Comparison of ENCODE assay signal across 22 cellular contexts in the genomic region with DNA sequence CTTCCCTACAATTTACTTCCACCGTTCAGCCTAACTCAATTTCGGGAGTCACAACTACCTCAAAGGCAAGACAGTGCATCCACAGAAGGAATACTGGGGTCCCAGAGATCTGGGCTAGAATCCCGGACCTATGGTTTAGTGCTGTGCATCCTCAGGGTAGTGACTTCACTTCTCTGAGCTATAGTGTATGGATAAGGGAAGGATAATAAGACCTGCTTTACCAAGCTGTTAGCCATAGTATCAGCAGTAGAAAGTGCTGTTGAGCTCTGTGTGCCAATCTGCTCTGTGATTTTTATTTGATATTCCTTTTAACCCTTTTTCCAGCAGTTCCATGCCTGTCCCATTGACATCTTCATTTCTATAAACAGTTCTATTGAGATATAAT.
DNase-seq lines count a peak whose midpoint lies in the region; ATAC-seq lines count a peak whose summit lies in the region.
"Had no signal": no experiment of that assay in that cellular context is flagged by ENCODE, and none has a peak within 500 bp of the region (broad histone marks: within the 10 kb centered on the region; RNA-seq: fewer than 3 reads in every experiment).

No MANE protein-coding gene starts in this region.

- peak overlapping the region; percentile 92 for H3K27ac Mint-ChIP-seq in activated CD4-positive, alpha-beta T cell treated with anti-CD3 and anti-CD28 coated beads, Interleukin-2, amount 10 ng/mL, durations not matched to agents 7 days and 5 days
- peak overlapping the region; percentile 76 for H3K27ac Mint-ChIP-seq in activated CD8-positive, alpha-beta T cell treated with anti-CD3 and anti-CD28 coated beads, Interleukin-2, amount 10 ng/mL, durations not matched to agents 7 days and 5 days
- peak overlapping the region; percentile 92 to 100 (median 96) for H3K27ac Mint-ChIP-seq in naive thymus-derived CD4-positive, alpha-beta T cell
- H3K27ac Mint-ChIP-seq: nephron progenitor cell had no signal

- peaks cover 34 to 85% of the 10 kb centered on the region in 2 donors for H3K4me1 ChIP-seq in naive thymus-derived CD4-positive, alpha-beta T cell (ENCODE audit: control insufficient read depth in 2 of 2, insufficient read depth in 2 of 2, low read length in 2 of 2)
- H3K4me1 ChIP-seq: A549, ascending aorta, BE2C, pancreas had no signal

- CTCF ChIA-PET in activated CD4-positive, alpha-beta T cell treated with anti-CD3 and anti-CD28 coated beads, Interleukin-2, amount 10 ng/mL, durations not matched to agents 7 days and 5 days (lab: Charles Lee): interaction anchor here (0.9 to 1.2 kb wide), 5 partner anchors 10 to 177 kb away, joined by 3 to 4 read pairs (median 4); no protein-coding TSS in a partner anchor
- CTCF ChIA-PET in activated CD8-positive, alpha-beta T cell treated with anti-CD3 and anti-CD28 coated beads, Interleukin-2, amount 10 ng/mL, durations not matched to agents 7 days and 5 days (lab: Charles Lee): interaction anchor here (0.9 to 2.7 kb wide), 10 partner anchors 10 to 250 kb away, joined by 3 to 20 read pairs (median 3); no protein-coding TSS in a partner anchor
- CTCF ChIA-PET in naive thymus-derived CD4-positive, alpha-beta T cell (lab: Charles Lee): interaction anchor here (0.5 to 1.7 kb wide), 5 partner anchors 11 to 1040 kb away, joined by 3 to 7 read pairs (median 4); no protein-coding TSS in a partner anchor

- no peaks in the 10 kb centered on the region for H3K36me3 ChIP-seq in naive thymus-derived CD4-positive, alpha-beta T cell (ENCODE audit: control insufficient read depth in 2 of 3, insufficient read depth in 3 of 3, low read length in 3 of 3)
- H3K36me3 ChIP-seq: ascending aorta, BE2C, pancreas had no signal

- H3K27me3 ChIP-seq in naive thymus-derived CD4-positive, alpha-beta T cell (ENCODE audit: control insufficient read depth in 2 of 2, insufficient read depth in 2 of 2, low read length in 2 of 2): no peaks in the 10 kb centered on the region
- H3K27me3 ChIP-seq: ascending aorta, BE2C had no signal

- H3K9me3 Mint-ChIP-seq in activated CD4-positive, alpha-beta T cell treated with anti-CD3 and anti-CD28 coated beads, Interleukin-2, amount 10 ng/mL, durations not matched to agents 7 days and 5 days: peaks cover 4% of the 10 kb centered on the region
- H3K9me3 Mint-ChIP-seq in activated CD8-positive, alpha-beta T cell treated with anti-CD3 and anti-CD28 coated beads, Interleukin-2, amount 10 ng/mL, durations not matched to agents 7 days and 5 days (ENCODE audit: insufficient read depth): peaks cover 5% of the 10 kb centered on the region
- H3K9me3 Mint-ChIP-seq in naive thymus-derived CD4-positive, alpha-beta T cell: peaks cover 0 to 9% (median 0%) of the 10 kb centered on the region in 11 donors
- H3K9me3 Mint-ChIP-seq: nephron progenitor cell had no signal

- POLR2A ChIA-PET in activated CD4-positive, alpha-beta T cell treated with anti-CD3 and anti-CD28 coated beads, Interleukin-2, amount 10 ng/mL, durations not matched to agents 7 days and 5 days (lab: Charles Lee): no interaction called here
- POLR2A ChIA-PET in activated CD8-positive, alpha-beta T cell treated with anti-CD3 and anti-CD28 coated beads, Interleukin-2, amount 10 ng/mL, durations not matched to agents 7 days and 5 days (lab: Charles Lee): interaction anchor here (1.1 to 1.8 kb wide), 4 partner anchors 8 to 250 kb away, joined by 3 to 5 read pairs (median 4); no protein-coding TSS in a partner anchor
- POLR2A ChIA-PET in naive thymus-derived CD4-positive, alpha-beta T cell (lab: Charles Lee): interaction anchor here (0.7 to 3.5 kb wide), 18 partner anchors 8 to 1039 kb away, joined by 3 to 28 read pairs (median 4); no protein-coding TSS in a partner anchor

- peak overlapping the region; percentile 28 for H3K4me3 ChIP-seq in naive thymus-derived CD4-positive, alpha-beta T cell (ENCODE audit: low read length)
- H3K4me3 ChIP-seq: A549, ascending aorta, pancreas had no signal

- intact Hi-C loops in naive thymus-derived CD4-positive, alpha-beta T cell (cut with micrococcal nuclease): loop anchor here (1.0 to 10.0 kb wide), 6 partner anchors 55 to 967 kb away; no protein-coding TSS in a partner anchor

- ATAC-seq in GM18868 (IDR thresholded peaks at IDR 0.05; ENCODE audit: unreplicated experiment): peak; percentile 8
- no peak for ATAC-seq in activated CD8-positive, alpha-beta T cell treated with anti-CD3 and anti-CD28 coated beads, Interleukin-2, amount 10 ng/mL, durations not matched to agents 7 days and 5 days
- ATAC-seq in naive thymus-derived CD4-positive, alpha-beta T cell: no peak
- ATAC-seq in GM19452 (IDR thresholded peaks at IDR 0.05; ENCODE audit: unreplicated experiment): no peak
- no peak for ATAC-seq in GM21529 (IDR thresholded peaks at IDR 0.05; ENCODE audit: unreplicated experiment)
- ATAC-seq: A549, left lobe of liver, pancreas, PC-3, right cardiac atrium had no signal

- no peaks in the 10 kb centered on the region for H3K9me3 ChIP-seq in naive thymus-derived CD4-positive, alpha-beta T cell (ENCODE audit: control insufficient read depth in 2 of 3, low read length in 3 of 3)
- H3K9me3 ChIP-seq: A549, ascending aorta, BE2C, pancreas had no signal

- H3K4me3 Mint-ChIP-seq in activated CD4-positive, alpha-beta T cell treated with anti-CD3 and anti-CD28 coated beads, Interleukin-2, amount 10 ng/mL, durations not matched to agents 7 days and 5 days: no peak overlapping the region
- no peak overlapping the region for H3K4me3 Mint-ChIP-seq in activated CD8-positive, alpha-beta T cell treated with anti-CD3 and anti-CD28 coated beads, Interleukin-2, amount 10 ng/mL, durations not matched to agents 7 days and 5 days
- H3K4me3 Mint-ChIP-seq in naive thymus-derived CD4-positive, alpha-beta T cell: peak overlapping the region; percentile 51 to 85 (median 68)
- H3K4me3 Mint-ChIP-seq: nephron progenitor cell had no signal

- no peaks in the 10 kb centered on the region for H3K27me3 Mint-ChIP-seq in activated CD4-positive, alpha-beta T cell treated with anti-CD3 and anti-CD28 coated beads, Interleukin-2, amount 10 ng/mL, durations not matched to agents 7 days and 5 days
- no peaks in the 10 kb centered on the region for H3K27me3 Mint-ChIP-seq in activated CD8-positive, alpha-beta T cell treated with anti-CD3 and anti-CD28 coated beads, Interleukin-2, amount 10 ng/mL, durations not matched to agents 7 days and 5 days (ENCODE audit: low read depth)
- H3K27me3 Mint-ChIP-seq in naive thymus-derived CD4-positive, alpha-beta T cell: no peaks in the 10 kb centered on the region

- H3K4me1 Mint-ChIP-seq in activated CD4-positive, alpha-beta T cell treated with anti-CD3 and anti-CD28 coated beads, Interleukin-2, amount 10 ng/mL, durations not matched to agents 7 days and 5 days: peaks cover 75% of the 10 kb centered on the region
- peaks cover 63% of the 10 kb centered on the region for H3K4me1 Mint-ChIP-seq in activated CD8-positive, alpha-beta T cell treated with anti-CD3 and anti-CD28 coated beads, Interleukin-2, amount 10 ng/mL, durations not matched to agents 7 days and 5 days (ENCODE audit: low read depth)
- H3K4me1 Mint-ChIP-seq in naive thymus-derived CD4-positive, alpha-beta T cell: peaks cover 44 to 94% (median 85%) of the 10 kb centered on the region in 7 donors

- DNase-seq in activated CD4-positive, alpha-beta T cell treated with anti-CD3 and anti-CD28 coated beads, Interleukin-2, amount 10 ng/mL, durations not matched to agents 7 days and 5 days: no peak
- no peak for DNase-seq in activated CD4-positive, alpha-beta T cell treated with anti-CD3 and anti-CD28 coated beads, Interleukin-2, amount 50 U/mL, for 48 hours
- no peak for DNase-seq in activated CD8-positive, alpha-beta T cell treated with anti-CD3 and anti-CD28 coated beads, Interleukin-2, amount 10 ng/mL, durations not matched to agents 7 days and 5 days
- no peak for DNase-seq in naive thymus-derived CD4-positive, alpha-beta T cell
- no peak for DNase-seq in T-helper 9 cell
- DNase-seq: BE2C, Calu3, caudate nucleus, NCI-H1105 treated with DMSO at 0.1 percent for 48 hours, NCI-H2081, NCI-H345, nephron progenitor cell, pancreas, PC-3, right cardiac atrium, SHP77 had no signal

- peak overlapping the region; percentile 83 for H3K27ac ChIP-seq in naive thymus-derived CD4-positive, alpha-beta T cell (ENCODE audit: low read depth, low read length)
- H3K27ac ChIP-seq: A549, ascending aorta, pancreas had no signal

- peaks cover 29% of the 10 kb centered on the region for H3K36me3 Mint-ChIP-seq in activated CD4-positive, alpha-beta T cell treated with anti-CD3 and anti-CD28 coated beads, Interleukin-2, amount 10 ng/mL, durations not matched to agents 7 days and 5 days (ENCODE audit: low read depth)
- H3K36me3 Mint-ChIP-seq in activated CD8-positive, alpha-beta T cell treated with anti-CD3 and anti-CD28 coated beads, Interleukin-2, amount 10 ng/mL, durations not matched to agents 7 days and 5 days (ENCODE audit: low read depth): peaks cover 14% of the 10 kb centered on the region
- H3K36me3 Mint-ChIP-seq in naive thymus-derived CD4-positive, alpha-beta T cell: peaks cover 0 to 30% (median 0%) of the 10 kb centered on the region in 5 donors

Comparison
In these comparisons a context has a peak if more than half of its experiments do, and no peak if none do; other contexts are left out.
1. H3K4me3 Mint-ChIP-seq: peak in naive thymus-derived CD4-positive, alpha-beta T cell (10 of 10); none in activated CD4-positive, alpha-beta T cell treated with anti-CD3 and anti-CD28 coated beads, Interleukin-2, amount 10 ng/mL, durations not matched to agents 7 days and 5 days (single experiment) and activated CD8-positive, alpha-beta T cell treated with anti-CD3 and anti-CD28 coated beads, Interleukin-2, amount 10 ng/mL, durations not matched to agents 7 days and 5 days (single experiment).
2. Peak in every context shown above with its lines, with median percentiles within 50 percentile points of each other: H3K27ac Mint-ChIP-seq.